1 cellular context compared by ENCODE assay signal in genomic region chr14:70836946-70837345, GRCh38.
TF ChIP-seq lines count a peak whose summit lies in the region.

No MANE protein-coding gene starts in this region.

TF ChIP-seq in GM12878, 131 proteins besides CTCF, POLR2A, EP300 and RAD21 (continued from another document):
- TF ChIP-seq E2F4 (IDR thresholded peaks at IDR 0.05; ENCODE audit: low read depth, low read length) (no peak), BMI1 (IDR thresholded peaks at IDR 0.05; ENCODE audit: borderline replicate concordance) (no peak), RUNX3 (IDR thresholded peaks at IDR 0.05; ENCODE audit: low read length) (no peak), LARP7 (IDR thresholded peaks at IDR 0.05) (no peak), YBX1 (IDR thresholded peaks at IDR 0.05) (no peak), BCLAF1 (IDR thresholded peaks at IDR 0.05) (no peak), ETV6 (conservative IDR thresholded peaks at IDR 0.05 in 1 of 2, IDR thresholded peaks at IDR 0.05 in 1 of 2; ENCODE audit: borderline replicate concordance in 1 of 2, low read depth in 1 of 2) (no peak), SIN3A (IDR thresholded peaks at IDR 0.05; ENCODE audit: low read depth, low read length) (no peak), IKZF2 (IDR thresholded peaks at IDR 0.05) (no peak), NFIC (IDR thresholded peaks at IDR 0.05; ENCODE audit: low read depth, low read length) (no peak), SRF (IDR thresholded peaks at IDR 0.05; ENCODE audit: low read depth in 2 of 2, low read length in 2 of 2) (no peak), BCL3 (IDR thresholded peaks at IDR 0.05; ENCODE audit: borderline replicate concordance, insufficient read depth, low read depth, low read length, poor library complexity, severe bottlenecking) (no peak), SUPT20H (IDR thresholded peaks at IDR 0.05; ENCODE audit: borderline replicate concordance, control insufficient read depth, low read depth, low read length) (no peak), ZNF592 (IDR thresholded peaks at IDR 0.05) (no peak), MEF2B (IDR thresholded peaks at IDR 0.05; ENCODE audit: partially characterized antibody, poor library complexity, severe bottlenecking) (no peak), SP1 (IDR thresholded peaks at IDR 0.05; ENCODE audit: low read depth, low read length) (no peak), NFXL1 (IDR thresholded peaks at IDR 0.05; ENCODE audit: borderline replicate concordance) (no peak), HSF1 (IDR thresholded peaks at IDR 0.05; ENCODE audit: low read depth, low read length) (no peak)
TF ChIP-seq in GM12878: peak in this region for 0.
